24 cellular contexts compared by ENCODE assay signal in the genomic region with DNA sequence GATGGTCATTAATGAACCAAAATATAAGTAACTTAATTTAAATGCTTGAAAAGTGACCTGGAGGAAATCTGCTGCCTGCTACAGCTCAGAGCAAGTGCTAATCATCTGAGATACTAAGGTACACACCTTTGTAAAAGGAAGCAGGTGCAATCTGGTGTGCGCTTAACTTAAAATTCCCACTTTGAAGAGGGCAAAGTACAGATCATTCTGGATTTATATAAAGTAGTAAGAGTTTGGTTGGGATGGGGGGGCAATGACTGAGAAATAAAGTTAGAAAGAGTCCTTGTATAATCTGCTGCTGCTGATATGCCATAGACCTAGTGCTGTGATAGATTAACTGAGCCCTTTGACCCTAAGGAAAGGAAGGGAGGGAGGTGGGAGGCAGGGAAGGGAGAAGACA.
"Had no signal": no experiment of that assay in that cellular context is flagged by ENCODE, and none has a peak within 500 bp of the region (broad histone marks: within the 10 kb centered on the region; RNA-seq: fewer than 3 reads in every experiment).

No MANE protein-coding gene starts in this region.

- DNase-seq: head of caudate nucleus; hippocampal formation; kidney glomerular epithelial cell; left cardiac atrium; left ventricle myocardium inferior; mesendoderm; naive thymus-derived CD8-positive, alpha-beta T cell; nucleus accumbens; right lobe of liver; stimulated activated CD4-positive, alpha-beta T cell treated with anti-CD3 and anti-CD28 coated beads, Interleukin-12 subunit alpha, Interleukin-12 subunit beta, amount 100 ng/mL, for 4 hours; stimulated activated CD4-positive, alpha-beta T cell treated with anti-CD3 and anti-CD28 coated beads, Interleukin-15, amount 100 ng/mL, for 24 hours; stimulated activated CD4-positive, alpha-beta T cell treated with anti-CD3 and anti-CD28 coated beads, Interleukin-2, amount 100 ng/mL, for 24 hours; stimulated activated CD4-positive, alpha-beta T cell treated with anti-CD3 and anti-CD28 coated beads, Interleukin-4, amount 100 ng/mL, for 1 hour; stimulated activated naive B cell treated with anti-CD40 and anti-IgM and Interleukin-4, amounts not matched to agents 10 μg/mL and 1 μg/mL and 100 μg/mL, for 72 hours; stimulated activated naive CD8-positive, alpha-beta T cell treated with anti-CD3 and anti-CD28 coated beads, Interleukin-15, Interleukin-2, amounts not matched to agents 100 U/mL and 50 U/mL, for 24 hours; stomach; testis; thyroid gland; trophoblast cell; upper lobe of right lung had no signal

- H3K4me1 ChIP-seq: left ventricle myocardium inferior, right atrium auricular region, right lobe of liver, stomach, testis, thyroid gland, upper lobe of right lung, vagina had no signal

- FAIRE-seq: keratinocyte had no signal

- H3K27ac ChIP-seq: left ventricle myocardium inferior, right atrium auricular region, right lobe of liver, stomach, testis, thyroid gland, upper lobe of right lung, vagina had no signal

- ATAC-seq: left cardiac atrium; naive thymus-derived CD8-positive, alpha-beta T cell; right lobe of liver; stimulated activated naive B cell treated with anti-CD40 and anti-IgM and Interleukin-4, amounts not matched to agents 10 μg/mL and 1 μg/mL and 100 μg/mL, for 72 hours; stimulated activated naive CD8-positive, alpha-beta T cell treated with anti-CD3 and anti-CD28 coated beads, Interleukin-15, Interleukin-2, amounts not matched to agents 100 U/mL and 50 U/mL, for 24 hours; upper lobe of right lung had no signal

- H3K36me3 ChIP-seq: left ventricle myocardium inferior, right atrium auricular region, right lobe of liver, stomach, thyroid gland, upper lobe of right lung, vagina had no signal

- H3K27me3 ChIP-seq: right atrium auricular region, right lobe of liver, stomach, testis, thyroid gland, upper lobe of right lung, vagina had no signal

- H3K9me3 ChIP-seq: left ventricle myocardium inferior, right atrium auricular region, right lobe of liver, stomach, testis, thyroid gland, upper lobe of right lung, vagina had no signal

- H3K4me3 ChIP-seq: left ventricle myocardium inferior, lung, right atrium auricular region, right lobe of liver, stomach, testis, thyroid gland, upper lobe of right lung, vagina had no signal
